Comparison of ENCODE assay signal across 2 cellular contexts in genomic region chr21:36706482-36706852, GRCh38.
TF ChIP-seq lines count a peak whose summit lies in the region.

No MANE protein-coding gene starts in this region.

TF ChIP-seq in K562, 482 proteins besides CTCF, POLR2A, EP300 and RAD21:
- TF ChIP-seq CBX8 (IDR thresholded peaks at IDR 0.05; ENCODE audit: borderline replicate concordance, extremely low read depth, low read depth, low read length, poor library complexity, severe bottlenecking) (peak; percentile 26), RBBP5 (IDR thresholded peaks at IDR 0.05; ENCODE audit: borderline replicate concordance, insufficient read depth, low read length, poor library complexity, severe bottlenecking) (no peak)
TF ChIP-seq in K562: peak in this region for 1.

TF ChIP-seq in GM12891, 5 proteins besides CTCF, POLR2A, EP300 and RAD21:
- TF ChIP-seq PAX5 (IDR thresholded peaks at IDR 0.05; ENCODE audit: insufficient read depth, low read length, severe bottlenecking) (no peak), POU2F2 (IDR thresholded peaks at IDR 0.05; ENCODE audit: low read depth, low read length) (no peak), SPI1 (IDR thresholded peaks at IDR 0.05; ENCODE audit: low read depth, low read length) (no peak), TAF1 (IDR thresholded peaks at IDR 0.05; ENCODE audit: low read depth, low read length) (no peak), POLR2AphosphoS5 (IDR thresholded peaks at IDR 0.05; ENCODE audit: low read depth, low read length) (no peak)
TF ChIP-seq in GM12891: peak in this region for 0.
